25 cellular contexts compared by ENCODE assay signal in genomic region chr2:138323382-138324067, GRCh38.
DNase-seq lines count a peak whose midpoint lies in the region; ATAC-seq, FAIRE-seq and TF ChIP-seq lines count a peak whose summit lies in the region.
"Had no signal": no experiment of that assay in that cellular context is flagged by ENCODE, and none has a peak within 500 bp of the region (broad histone marks: within the 10 kb centered on the region; RNA-seq: fewer than 3 reads in every experiment).

No MANE protein-coding gene starts in this region.

- H3K27ac Mint-ChIP-seq in stimulated activated naive CD8-positive, alpha-beta T cell treated with anti-CD3 and anti-CD28 coated beads, Interleukin-15, amount 100 ng/mL, for 72 hours, result no peak overlapping the region
- H3K27ac Mint-ChIP-seq: CD8-positive, alpha-beta T cell had no signal

- H3K27ac ChIP-seq in kidney (ENCODE audit: low read depth in 2 of 2, low read length in 2 of 2), result no peak overlapping the region
- H3K27ac ChIP-seq: SJSA1 had no signal

- DNase-seq in stimulated activated naive CD8-positive, alpha-beta T cell treated with anti-CD3 and anti-CD28 coated beads, Interleukin-15, amount 100 ng/mL, for 72 hours, result no peak
- DNase-seq in stimulated activated naive CD8-positive, alpha-beta T cell treated with anti-CD3 and anti-CD28 coated beads, Interleukin-15, Interleukin-2, amounts not matched to agents 100 U/mL and 50 U/mL, for 24 hours, result no peak
- DNase-seq in bronchial epithelial cell (ENCODE audit: low read depth) (no peak), kidney (no peak), NCI-H82 (lab: John Stamatoyannopoulos, UW) (no peak), posterior vena cava (ENCODE audit: low spot score) (no peak)
- DNase-seq in stimulated activated naive CD4-positive, alpha-beta T cell (lab: John Stamatoyannopoulos, UW), result no peak
- DNase-seq: 8988T; AML-193; C1 segment of cervical spinal cord; CD8-positive, alpha-beta T cell; MG63; NCI-H1417; NCI-H1694 treated with DMSO at 0.1 percent for 48 hours; NCI-H2081 treated with DMSO at 0.1 percent for 48 hours; NCI-H524 treated with DMSO at 0.1 percent for 48 hours; OCI-M1; T-helper 1 cell had no signal

- H3K9me3 ChIP-seq in kidney (ENCODE audit: control insufficient read depth in 1 of 2, low read length in 2 of 2), result no peaks in the 10 kb centered on the region
- H3K9me3 ChIP-seq: MG63, SJSA1 had no signal

- peaks cover 6% of the 10 kb centered on the region for H3K4me1 Mint-ChIP-seq in stimulated activated naive CD8-positive, alpha-beta T cell treated with anti-CD3 and anti-CD28 coated beads, Interleukin-15, amount 100 ng/mL, for 72 hours

- FAIRE-seq in bronchial epithelial cell (lab: Jason Lieb, UNC), result peak; percentile 55
- FAIRE-seq in kidney (lab: Jason Lieb, UNC), result no peak
- FAIRE-seq: GM12892, GM18507, GM19239, K562 had no signal

- intact Hi-C loops in kidney (cut with DNase I), result no loop called here
- intact Hi-C loops in posterior vena cava (cut with DNase I), result no loop called here

- H3K36me3 ChIP-seq in bronchial epithelial cell (ENCODE audit: control insufficient read depth, insufficient read depth, low read length) (no peaks in the 10 kb centered on the region), kidney (ENCODE audit: control insufficient read depth in 1 of 2, insufficient read depth in 2 of 2, low read length in 2 of 2) (no peaks in the 10 kb centered on the region)
- H3K36me3 ChIP-seq: MG63, SJSA1 had no signal

- no peak overlapping the region for H3K4me3 ChIP-seq in bronchial epithelial cell (ENCODE audit: low read depth, low read length)
- H3K4me3 ChIP-seq in kidney (ENCODE audit: low read length in 2 of 2), result no peak overlapping the region
- H3K4me3 ChIP-seq: K562, MG63, SJSA1 had no signal

- no peak overlapping the region for H3K9ac ChIP-seq in kidney (ENCODE audit: low read length in 2 of 2)

- ATAC-seq in stimulated activated naive CD8-positive, alpha-beta T cell treated with anti-CD3 and anti-CD28 coated beads, Interleukin-15, amount 100 ng/mL, for 72 hours, result peak; percentile 31
- no peak for ATAC-seq in stimulated activated naive CD8-positive, alpha-beta T cell treated with anti-CD3 and anti-CD28 coated beads, Interleukin-15, Interleukin-2, amounts not matched to agents 100 U/mL and 50 U/mL, for 24 hours
- peak; percentile 69 for ATAC-seq in HG03378 (IDR thresholded peaks at IDR 0.05; ENCODE audit: unreplicated experiment)
- ATAC-seq: CD8-positive, alpha-beta T cell; Right ventricle myocardium inferior had no signal

- H3K27me3 Mint-ChIP-seq in stimulated activated naive CD8-positive, alpha-beta T cell treated with anti-CD3 and anti-CD28 coated beads, Interleukin-15, amount 100 ng/mL, for 72 hours, result peaks cover 9% of the 10 kb centered on the region

- TF ChIP-seq CTCF in bronchial epithelial cell (IDR thresholded peaks at IDR 0.05; ENCODE audit: insufficient read depth, low read length, severe bottlenecking) (no peak), kidney (IDR thresholded peaks at IDR 0.05; ENCODE audit: borderline replicate concordance, extremely low read depth, insufficient read depth) (no peak)

- H3K4me3 Mint-ChIP-seq in stimulated activated naive CD8-positive, alpha-beta T cell treated with anti-CD3 and anti-CD28 coated beads, Interleukin-15, amount 100 ng/mL, for 72 hours, result no peak overlapping the region
- H3K4me3 Mint-ChIP-seq: CD8-positive, alpha-beta T cell had no signal

- H3K4me1 ChIP-seq in kidney (ENCODE audit: control insufficient read depth in 1 of 2, insufficient read depth in 1 of 2, low read depth in 1 of 2, low read length in 2 of 2), result no peaks in the 10 kb centered on the region
- H3K4me1 ChIP-seq: SJSA1 had no signal

- no peaks in the 10 kb centered on the region for H3K9me3 Mint-ChIP-seq in stimulated activated naive CD8-positive, alpha-beta T cell treated with anti-CD3 and anti-CD28 coated beads, Interleukin-15, amount 100 ng/mL, for 72 hours

- H3K27me3 ChIP-seq in bronchial epithelial cell (ENCODE audit: control insufficient read depth, insufficient read depth, low read length), result no peaks in the 10 kb centered on the region
- H3K27me3 ChIP-seq: MG63, SJSA1 had no signal
